Comparison of ENCODE assay signal across 11 cellular contexts in genomic region chr2:98454073-98454472, GRCh38. TPM values are rescaled to one million over a fixed set of nuclear protein-coding genes. Genes with fewer than 3 reads are reported as not detected.
DNase-seq lines count a peak whose midpoint lies in the region; ATAC-seq and TF ChIP-seq lines count a peak whose summit lies in the region.
"Had no signal": no experiment of that assay in that cellular context is flagged by ENCODE, and none has a peak within 500 bp of the region (broad histone marks: within the 10 kb centered on the region; RNA-seq: fewer than 3 reads in every experiment).

No MANE protein-coding gene starts in this region.

- H3K4me3 ChIP-seq in PC-3 (ENCODE audit: low read length): no peak overlapping the region
- H3K4me3 ChIP-seq in endodermal cell (ENCODE audit: low read length): peak overlapping the region; percentile 23
- no peak overlapping the region for H3K4me3 ChIP-seq in smooth muscle cell

- H3K9me3 ChIP-seq in PC-3 (ENCODE audit: low read length) (no peaks in the 10 kb centered on the region), endodermal cell (ENCODE audit: control insufficient read depth, low read length) (no peaks in the 10 kb centered on the region), smooth muscle cell (replicated peaks; ENCODE audit: low read depth) (no peaks in the 10 kb centered on the region)

- no peaks in the 10 kb centered on the region for H3K9me2 ChIP-seq in PC-3 (replicated peaks; ENCODE audit: low read length)

- H3F3A ChIP-seq in PC-3 (ENCODE audit: low read length, unreplicated experiment): no peaks in the 10 kb centered on the region
- no peaks in the 10 kb centered on the region for H3F3A ChIP-seq in smooth muscle cell (ENCODE audit: low read depth)

- H3K27me3 Mint-ChIP-seq in activated CD4-positive, alpha-beta T cell treated with anti-CD3 and anti-CD28 coated beads, Interleukin-2, amount 10 ng/mL, durations not matched to agents 24 days and 14 days: no peaks in the 10 kb centered on the region
- H3K27me3 Mint-ChIP-seq in endodermal cell (ENCODE audit: insufficient read depth): no peaks in the 10 kb centered on the region

- H3K36me3 Mint-ChIP-seq in activated CD4-positive, alpha-beta T cell treated with anti-CD3 and anti-CD28 coated beads, Interleukin-2, amount 10 ng/mL, durations not matched to agents 24 days and 14 days (ENCODE audit: low read depth): peaks cover 20% of the 10 kb centered on the region
- peaks cover 26% of the 10 kb centered on the region for H3K36me3 Mint-ChIP-seq in endodermal cell (ENCODE audit: low read depth)

- H3K9ac ChIP-seq in PC-3 (ENCODE audit: low read length) (no peak overlapping the region), endodermal cell (ENCODE audit: extremely low read depth, low read length, poor library complexity, severe bottlenecking) (no peak overlapping the region), smooth muscle cell (ENCODE audit: low read depth) (no peak overlapping the region)

- H3K4me1 ChIP-seq in PC-3 (ENCODE audit: insufficient read depth, low read length): peaks cover 49% of the 10 kb centered on the region
- H3K4me1 ChIP-seq in endodermal cell (ENCODE audit: control insufficient read depth, insufficient read depth, low read length): peaks cover 5% of the 10 kb centered on the region
- no peaks in the 10 kb centered on the region for H3K4me1 ChIP-seq in smooth muscle cell (ENCODE audit: low read depth)

- peaks cover 97% of the 10 kb centered on the region for H3K79me2 ChIP-seq in PC-3 (ENCODE audit: low read length)
- H3K79me2 ChIP-seq in smooth muscle cell (ENCODE audit: low read depth): peaks cover 54% of the 10 kb centered on the region

- 0 out of 2 replicates have a peak, but pooled peaks cover 13% of the 10 kb centered on the region for H4K20me1 ChIP-seq in PC-3 (ENCODE audit: low read length)
- peaks cover 87% of the 10 kb centered on the region for H4K20me1 ChIP-seq in smooth muscle cell (ENCODE audit: low read depth)

- ATAC-seq in PC-3 (no peak; the same call in 1 of the 2 replicates), GM21367 (IDR thresholded peaks at IDR 0.05; ENCODE audit: unreplicated experiment) (no peak), GM21390 (IDR thresholded peaks at IDR 0.05; ENCODE audit: unreplicated experiment) (no peak)
- ATAC-seq: HCT116 had no signal

- DNase-seq in activated CD4-positive, alpha-beta T cell treated with anti-CD3 and anti-CD28 coated beads, Interleukin-2, amount 10 ng/mL, durations not matched to agents 24 days and 14 days: no peak
- no peak for DNase-seq in activated CD4-positive, alpha-beta T cell treated with anti-CD3 and anti-CD28 coated beads, Interleukin-2, amount 50 U/mL, for 1 hour
- peak; percentile 40 for DNase-seq in PC-3
- DNase-seq in endodermal cell: peak; percentile 45
- no peak for DNase-seq in smooth muscle cell (lab: John Stamatoyannopoulos, UW; ENCODE audit: unreplicated experiment)
- no peak for DNase-seq in NCI-H524 treated with DMSO at 0.1 percent for 48 hours (lab: John Stamatoyannopoulos, UW)
- DNase-seq: foreskin melanocyte, left ventricle myocardium superior had no signal

- no peaks in the 10 kb centered on the region for H3K27me3 ChIP-seq in PC-3 (ENCODE audit: low read length)
- H3K27me3 ChIP-seq in endodermal cell (ENCODE audit: control insufficient read depth, insufficient read depth, low read length, poor library complexity, severe bottlenecking): no peaks in the 10 kb centered on the region
- no peaks in the 10 kb centered on the region for H3K27me3 ChIP-seq in smooth muscle cell (ENCODE audit: low read depth)

- BruUV-seq in PC-3 (replicated peaks; lab: Mats Ljungman, UMichigan): no TSS peak

- CTCF ChIA-PET in PC-3 (lab: Charles Lee): no interaction called here

- H3K27ac ChIP-seq in PC-3 (ENCODE audit: low read length) (peak overlapping the region; percentile 56), endodermal cell (ENCODE audit: low read depth, low read length) (no peak overlapping the region), smooth muscle cell (ENCODE audit: low read depth) (peak overlapping the region; percentile 26)

- intact Hi-C loops in activated CD4-positive, alpha-beta T cell treated with anti-CD3 and anti-CD28 coated beads, Interleukin-2, amount 10 ng/mL, durations not matched to agents 24 days and 14 days (cut with micrococcal nuclease): loop anchor here (1.0 kb wide), 1 partner anchor 10 kb away; no protein-coding TSS in a partner anchor
- intact Hi-C loops in PC-3 (cut with micrococcal nuclease): no loop called here

- H3K36me3 ChIP-seq in PC-3 (ENCODE audit: low read depth, low read length): peaks cover 6% of the 10 kb centered on the region
- H3K36me3 ChIP-seq in endodermal cell (ENCODE audit: control insufficient read depth, insufficient read depth, low read length): peaks cover 42% of the 10 kb centered on the region
- H3K36me3 ChIP-seq in smooth muscle cell (ENCODE audit: low read depth): no peaks in the 10 kb centered on the region

- TF ChIP-seq CTCF in PC-3 (conservative IDR thresholded peaks at IDR 0.05; ENCODE audit: low read depth, low read length) (no peak), endodermal cell (conservative IDR thresholded peaks at IDR 0.05) (no peak), smooth muscle cell (IDR thresholded peaks at IDR 0.05; ENCODE audit: borderline replicate concordance, insufficient read depth, poor library complexity, severe bottlenecking) (no peak)

- no peak overlapping the region for H2AFZ ChIP-seq in PC-3 (ENCODE audit: low read length)
- no peak overlapping the region for H2AFZ ChIP-seq in smooth muscle cell (ENCODE audit: low read depth)

- POLR2A ChIA-PET in PC-3 (lab: Charles Lee; ENCODE audit: unreplicated experiment): no interaction called here

- H3K4me3 Mint-ChIP-seq in activated CD4-positive, alpha-beta T cell treated with anti-CD3 and anti-CD28 coated beads, Interleukin-2, amount 10 ng/mL, durations not matched to agents 24 days and 14 days: peak overlapping the region; percentile 76
- H3K4me3 Mint-ChIP-seq in endodermal cell: no peak overlapping the region

- WGBS in endodermal cell (ENCODE audit: insufficient coverage in 1 of 2, insufficient read length in 1 of 2), 2 experiments: 65 to 83% methylated on average over 1 to 2 of the region's 2 CpGs
- 48% methylated on average over 2 of the region's 2 CpGs for WGBS in smooth muscle cell (ENCODE audit: low lambda C conversion rate)

- no peaks in the 10 kb centered on the region for H3K9me3 Mint-ChIP-seq in activated CD4-positive, alpha-beta T cell treated with anti-CD3 and anti-CD28 coated beads, Interleukin-2, amount 10 ng/mL, durations not matched to agents 24 days and 14 days
- H3K9me3 Mint-ChIP-seq in endodermal cell: no peaks in the 10 kb centered on the region

- peak overlapping the region; percentile 95 for H3K27ac Mint-ChIP-seq in activated CD4-positive, alpha-beta T cell treated with anti-CD3 and anti-CD28 coated beads, Interleukin-2, amount 10 ng/mL, durations not matched to agents 24 days and 14 days
- H3K27ac Mint-ChIP-seq in endodermal cell: peak overlapping the region; percentile 57

- H3K4me2 ChIP-seq in PC-3 (ENCODE audit: low read length) (peak overlapping the region; percentile 53), smooth muscle cell (peak overlapping the region; percentile 25)

- peaks cover 87% of the 10 kb centered on the region for H3K4me1 Mint-ChIP-seq in activated CD4-positive, alpha-beta T cell treated with anti-CD3 and anti-CD28 coated beads, Interleukin-2, amount 10 ng/mL, durations not matched to agents 24 days and 14 days
- H3K4me1 Mint-ChIP-seq in endodermal cell: peaks cover 65% of the 10 kb centered on the region

RNA-seq across cellular contexts. Expression of gene INPP4A, which starts 9.4 kb away (rescaled TPM):
- total RNA-seq in activated CD4-positive, alpha-beta T cell treated with anti-CD3 and anti-CD28 coated beads, Interleukin-2, amount 10 ng/mL, durations not matched to agents 24 days and 14 days: 40.2 and 45.0 TPM in 2 replicates
- total RNA-seq in PC-3 (2014; rRNA removed) (23.4 and 28.6 TPM in 2 replicates), endodermal cell (10 to 100 TPM; 84.9 to 94.2 TPM), smooth muscle cell (11.7 and 17.3 TPM in 2 replicates)
- 31.9 TPM for polyA plus RNA-seq in endodermal cell (2013, experiment 1 of 2)
- polyA plus RNA-seq in endodermal cell (2013, experiment 2 of 2): 33.3 TPM
- polyA plus RNA-seq in smooth muscle cell: 10.1 and 11.3 TPM in 2 replicates

Comparison
In these comparisons a context has a peak if more than half of its experiments do, and no peak if none do; other contexts are left out.
1. DNase-seq: peak in PC-3 (single experiment) and endodermal cell (single experiment); none in activated CD4-positive, alpha-beta T cell treated with anti-CD3 and anti-CD28 coated beads, Interleukin-2, amount 10 ng/mL, durations not matched to agents 24 days and 14 days (single experiment), activated CD4-positive, alpha-beta T cell treated with anti-CD3 and anti-CD28 coated beads, Interleukin-2, amount 50 U/mL, for 1 hour (single experiment), smooth muscle cell (single experiment) and NCI-H524 treated with DMSO at 0.1 percent for 48 hours (single experiment).